Comparison of ENCODE assay signal across 32 cellular contexts in genomic region chr2:17326717-17327116, GRCh38.
"Had no signal": no experiment of that assay in that cellular context is flagged by ENCODE, and none has a peak within 500 bp of the region (broad histone marks: within the 10 kb centered on the region; RNA-seq: fewer than 3 reads in every experiment).

No MANE protein-coding gene starts in this region.

- DNase-seq: activated CD4-positive, alpha-beta T cell treated with anti-CD3 and anti-CD28 coated beads for 1 hour; activated CD4-positive, alpha-beta T cell treated with anti-CD3 and anti-CD28 coated beads for 48 hours; activated CD4-positive, alpha-beta T cell treated with anti-CD3 and anti-CD28 coated beads, Interleukin-2, amount 50 U/mL, for 4 hours; activated CD4-positive, CD25-positive, alpha-beta regulatory T cell; activated CD8-positive, alpha-beta T cell treated with anti-CD3 and anti-CD28 coated beads for 36 hours; activated effector memory CD4-positive, alpha-beta T cell treated with anti-CD3 and anti-CD28 coated beads, Interleukin-2, amount 50 U/mL, for 16 hours; activated naive CD4-positive, alpha-beta T cell; activated naive CD4-positive, alpha-beta T cell treated with anti-CD3 and anti-CD28 coated beads, Interleukin-2, amount 50 U/mL, for 16 hours; activated naive CD8-positive, alpha-beta T cell treated with anti-CD3 and anti-CD28 coated beads for 36 hours; activated T-cell treated with anti-CD3 and anti-CD28 coated beads, Interleukin-2, amount 50 U/mL, for 1 hour; activated T-cell treated with anti-CD3 and anti-CD28 coated beads, Interleukin-2, amount 50 U/mL, for 72 hours; amygdala; colonic mucosa; Kasumi-1; KG1; NCI-H1105; NCI-H1417 treated with DMSO at 0.1 percent for 48 hours; NCI-H187 treated with DMSO at 0.1 percent for 48 hours; NCI-H2081; NCI-H2171 treated with DMSO at 0.1 percent for 48 hours; NCI-H226; NCI-H510A treated with DMSO at 0.1 percent for 48 hours; NCI-H774; SHP77; SJCRH30; T1000; WERI-Rb-1 had no signal

- H3K27ac ChIP-seq: ascending aorta, colonic mucosa, SJCRH30, SK-N-MC, WERI-Rb-1 had no signal

- H3K4me1 Mint-ChIP-seq: activated naive CD8-positive, alpha-beta T cell treated with anti-CD3 and anti-CD28 coated beads for 36 hours; activated T-helper 17 cell treated with anti-CD3 and anti-CD28 coated beads, Interleukin-2, amount 50 U/mL, for 72 hours; brain had no signal

- H3K27me3 ChIP-seq: ascending aorta, colonic mucosa, SJCRH30 had no signal

- H3K9me3 ChIP-seq: ascending aorta, colonic mucosa, SJCRH30 had no signal

- H3K27ac Mint-ChIP-seq: activated CD8-positive, alpha-beta T cell treated with anti-CD3 and anti-CD28 coated beads for 36 hours; activated naive CD8-positive, alpha-beta T cell treated with anti-CD3 and anti-CD28 coated beads for 36 hours; activated T-cell treated with anti-CD3 and anti-CD28 coated beads, Interleukin-2, amount 50 U/mL, for 72 hours; activated T-helper 17 cell treated with anti-CD3 and anti-CD28 coated beads, Interleukin-2, amount 50 U/mL, for 72 hours; brain had no signal

- H3K36me3 ChIP-seq: ascending aorta, colonic mucosa, SJCRH30, WERI-Rb-1 had no signal

- H3K36me3 Mint-ChIP-seq: activated naive CD8-positive, alpha-beta T cell treated with anti-CD3 and anti-CD28 coated beads for 36 hours; brain had no signal

- H3K27me3 Mint-ChIP-seq: activated naive CD8-positive, alpha-beta T cell treated with anti-CD3 and anti-CD28 coated beads for 36 hours; activated T-helper 17 cell treated with anti-CD3 and anti-CD28 coated beads, Interleukin-2, amount 50 U/mL, for 72 hours; brain had no signal

- H3K4me3 Mint-ChIP-seq: activated CD8-positive, alpha-beta T cell treated with anti-CD3 and anti-CD28 coated beads for 36 hours; activated naive CD8-positive, alpha-beta T cell treated with anti-CD3 and anti-CD28 coated beads for 36 hours; activated T-cell treated with anti-CD3 and anti-CD28 coated beads, Interleukin-2, amount 50 U/mL, for 72 hours; activated T-helper 17 cell treated with anti-CD3 and anti-CD28 coated beads, Interleukin-2, amount 50 U/mL, for 72 hours; brain had no signal

- H3K4me3 ChIP-seq: ascending aorta, colonic mucosa, SJCRH30, SK-N-MC had no signal

- ATAC-seq: activated CD8-positive, alpha-beta T cell treated with anti-CD3 and anti-CD28 coated beads for 36 hours; activated T-cell treated with anti-CD3 and anti-CD28 coated beads, Interleukin-2, amount 50 U/mL, for 72 hours; activated T-helper 17 cell treated with anti-CD3 and anti-CD28 coated beads, Interleukin-2, amount 50 U/mL, for 72 hours; Panc1 had no signal

- H3K9me3 Mint-ChIP-seq: activated CD8-positive, alpha-beta T cell treated with anti-CD3 and anti-CD28 coated beads for 36 hours had no signal

- H3K4me1 ChIP-seq: ascending aorta, colonic mucosa, SJCRH30 had no signal
